In genomic region chr14:92513204-92513965, GRCh38 we compare ENCODE assay signal across 7 cellular contexts. TPM values are rescaled to one million over a fixed set of nuclear protein-coding genes. Genes with fewer than 3 reads are reported as not detected.
A peak's percentile ranks its signal among the peaks of the same experiment; 100 is the strongest.
DNase-seq lines count a peak whose midpoint lies in the region; ATAC-seq and TF ChIP-seq lines count a peak whose summit lies in the region.

A gene with protein sequence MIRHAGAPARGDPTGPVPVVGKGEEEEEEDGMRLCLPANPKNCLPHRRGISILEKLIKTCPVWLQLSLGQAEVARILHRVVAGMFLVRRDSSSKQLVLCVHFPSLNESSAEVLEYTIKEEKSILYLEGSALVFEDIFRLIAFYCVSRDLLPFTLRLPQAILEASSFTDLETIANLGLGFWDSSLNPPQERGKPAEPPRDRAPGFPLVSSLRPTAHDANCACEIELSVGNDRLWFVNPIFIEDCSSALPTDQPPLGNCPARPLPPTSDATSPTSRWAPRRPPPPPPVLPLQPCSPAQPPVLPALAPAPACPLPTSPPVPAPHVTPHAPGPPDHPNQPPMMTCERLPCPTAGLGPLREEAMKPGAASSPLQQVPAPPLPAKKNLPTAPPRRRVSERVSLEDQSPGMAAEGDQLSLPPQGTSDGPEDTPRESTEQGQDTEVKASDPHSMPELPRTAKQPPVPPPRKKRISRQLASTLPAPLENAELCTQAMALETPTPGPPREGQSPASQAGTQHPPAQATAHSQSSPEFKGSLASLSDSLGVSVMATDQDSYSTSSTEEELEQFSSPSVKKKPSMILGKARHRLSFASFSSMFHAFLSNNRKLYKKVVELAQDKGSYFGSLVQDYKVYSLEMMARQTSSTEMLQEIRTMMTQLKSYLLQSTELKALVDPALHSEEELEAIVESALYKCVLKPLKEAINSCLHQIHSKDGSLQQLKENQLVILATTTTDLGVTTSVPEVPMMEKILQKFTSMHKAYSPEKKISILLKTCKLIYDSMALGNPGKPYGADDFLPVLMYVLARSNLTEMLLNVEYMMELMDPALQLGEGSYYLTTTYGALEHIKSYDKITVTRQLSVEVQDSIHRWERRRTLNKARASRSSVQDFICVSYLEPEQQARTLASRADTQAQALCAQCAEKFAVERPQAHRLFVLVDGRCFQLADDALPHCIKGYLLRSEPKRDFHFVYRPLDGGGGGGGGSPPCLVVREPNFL (plus strand): TSS chr14:92513781. CDS start chr14:92513933, 152 bp downstream.

- peak within 1 kb of the TSS; percentile 76 to 92 (median 83) for H3K27ac ChIP-seq in adrenal gland
- peak within 1 kb of the TSS; percentile 49 for H3K27ac ChIP-seq in right cardiac atrium (ENCODE audit: low read length)
- H3K27ac ChIP-seq in rectal smooth muscle tissue (ENCODE audit: low read depth, low read length) = peak within 1 kb of the TSS; percentile 92

- H3K4me1 ChIP-seq in adrenal gland (replicated peaks in 1 of 2) = peaks cover 8 to 21% of the 10 kb centered on the region in 2 donors
- peaks cover 5% of the 10 kb centered on the region for H3K4me1 ChIP-seq in right cardiac atrium (ENCODE audit: control insufficient read depth, insufficient read depth, low read length)
- peaks cover 12% of the 10 kb centered on the region for H3K4me1 ChIP-seq in rectal smooth muscle tissue (ENCODE audit: control insufficient read depth, insufficient read depth, low read length)

- no peaks in the 10 kb centered on the region for H3K27me3 ChIP-seq in adrenal gland
- no peaks in the 10 kb centered on the region for H3K27me3 ChIP-seq in right cardiac atrium (ENCODE audit: control insufficient read depth, insufficient read depth)
- no peaks in the 10 kb centered on the region for H3K27me3 ChIP-seq in rectal smooth muscle tissue (ENCODE audit: control insufficient read depth, insufficient read depth, low read length)

- H3K9me3 ChIP-seq in adrenal gland (replicated peaks in 1 of 3) (no peaks in the 10 kb centered on the region), right cardiac atrium (ENCODE audit: control insufficient read depth, low read length) (no peaks in the 10 kb centered on the region)

- peak; percentile 62 for ATAC-seq in GM18868 (IDR thresholded peaks at IDR 0.05; ENCODE audit: unreplicated experiment)
- ATAC-seq in HG02884 (IDR thresholded peaks at IDR 0.05; ENCODE audit: unreplicated experiment) = peak; percentile 70
- ATAC-seq in right cardiac atrium = peak; percentile 73 to 76

- H3K9ac ChIP-seq in rectal smooth muscle tissue (ENCODE audit: low read length) = peak within 1 kb of the TSS; percentile 92

- H3K4me3 ChIP-seq in adrenal gland = peak within 1 kb of the TSS; percentile 62 to 92 (median 66)
- H3K4me3 ChIP-seq in right cardiac atrium (ENCODE audit: low read length) = peak within 1 kb of the TSS; percentile 77
- peak within 1 kb of the TSS; percentile 92 for H3K4me3 ChIP-seq in rectal smooth muscle tissue (ENCODE audit: low read length)

- no peak for TF ChIP-seq CTCF in adrenal gland (IDR thresholded peaks at IDR 0.05)

- H3K36me3 ChIP-seq in adrenal gland (replicated peaks in 1 of 2) (no peaks in the 10 kb centered on the region), rectal smooth muscle tissue (ENCODE audit: control insufficient read depth, insufficient read depth, low read length) (no peaks in the 10 kb centered on the region)

- DNase-seq in RPMI7951 (ENCODE audit: low read depth) = peak; percentile 88
- DNase-seq in adrenal gland = peak; percentile 51 to 75 (median 66)
- DNase-seq in right cardiac atrium = peak; percentile 70 to 85 (median 85)
- DNase-seq in SK-N-DZ (ENCODE audit: low spot score) = no peak

- intact Hi-C loops in adrenal gland (cut with DNase I) = no loop called here
- intact Hi-C loops in right cardiac atrium (cut with DNase I) = no loop called here

- 0 to 2% (median 1%) methylated on average over 1 to 79 of the region's 79 CpGs for WGBS in adrenal gland, 4 donors
- 4% methylated on average over 79 of the region's 79 CpGs for WGBS in right cardiac atrium

- TF ChIP-seq POLR2A in adrenal gland (IDR thresholded peaks at IDR 0.05) = peak in 1 of 2 donors; percentile 60

RNA-seq across cellular contexts. Expression of the gene that starts here (rescaled TPM):
- total RNA-seq in RPMI7951 (2014; rRNA removed; shearing (Covaris generic)) = 3.8 and 6.4 TPM in 2 replicates
- total RNA-seq in adrenal gland (10 to 100 TPM; 21.5 to 63.2 (median 30.3) TPM), right cardiac atrium (10 to 100 TPM; 10.3 to 15.2 (median 14.6) TPM)
- polyA plus RNA-seq in adrenal gland (10 to 100 TPM in 2 of 3 donors, 1 to 10 TPM in 1; 8.1 to 55.7 (median 32.5) TPM), right cardiac atrium (7.5 TPM)
- not detected in 2 replicates for polyA plus RNA-seq in SK-N-DZ (2014; cell fraction: cytosol; rRNA removed)
- polyA plus RNA-seq in SK-N-DZ (2014; cell fraction: nucleus; rRNA removed) = not detected in 2 replicates
